33 cellular contexts compared by ENCODE assay signal in genomic region chr4:118848242-118848641, GRCh38.
"Had no signal": no experiment of that assay in that cellular context is flagged by ENCODE, and none has a peak within 500 bp of the region (broad histone marks: within the 10 kb centered on the region; RNA-seq: fewer than 3 reads in every experiment).

No MANE protein-coding gene starts in this region.

- H3K9me3 Mint-ChIP-seq: activated CD4-positive, alpha-beta memory T cell treated with anti-CD3 and anti-CD28 coated beads for 36 hours; central memory CD8-positive, alpha-beta T cell; dendritic cell treated with granulocyte-macrophage colony-stimulating factor and Interleukin-4, amounts not matched to agents 40 ng/mL and 50 ng/mL, for 4 days had no signal

- H3K9me3 ChIP-seq: esophagus squamous epithelium, gastroesophageal sphincter, heart right ventricle had no signal

- ATAC-seq: activated CD4-positive, alpha-beta T cell treated with anti-CD3 and anti-CD28 coated beads for 36 hours; activated CD8-positive, alpha-beta memory T cell treated with anti-CD3 and anti-CD28 coated beads, Interleukin-2, amount 10 ng/mL, durations not matched to agents 7 days and 5 days; activated CD8-positive, alpha-beta T cell treated with anti-CD3 and anti-CD28 coated beads, Interleukin-2, amount 10 ng/mL, durations not matched to agents 7 days and 5 days; activated T-cell treated with anti-CD3 and anti-CD28 coated beads, Interleukin-2, amount 50 U/mL, for 72 hours; gastroesophageal sphincter; heart right ventricle; T-helper 17 cell had no signal

- H3K36me3 ChIP-seq: brain microvascular endothelial cell, esophagus squamous epithelium, gastroesophageal sphincter, heart right ventricle, WERI-Rb-1 had no signal

- H3K27ac Mint-ChIP-seq: activated CD4-positive, alpha-beta memory T cell treated with anti-CD3 and anti-CD28 coated beads for 36 hours; activated CD4-positive, alpha-beta T cell treated with anti-CD3 and anti-CD28 coated beads for 36 hours; activated CD4-positive, alpha-beta T cell treated with anti-CD3 and anti-CD28 coated beads, Interleukin-2, amount 10 ng/mL, durations not matched to agents 24 days and 14 days; activated CD8-positive, alpha-beta memory T cell treated with anti-CD3 and anti-CD28 coated beads, Interleukin-2, amount 10 ng/mL, durations not matched to agents 7 days and 5 days; activated CD8-positive, alpha-beta T cell treated with anti-CD3 and anti-CD28 coated beads, Interleukin-2, amount 10 ng/mL, durations not matched to agents 7 days and 5 days; activated naive CD8-positive, alpha-beta T cell; activated T-cell treated with anti-CD3 and anti-CD28 coated beads, Interleukin-2, amount 50 U/mL, for 72 hours; dendritic cell treated with granulocyte-macrophage colony-stimulating factor and Interleukin-4, amounts not matched to agents 40 ng/mL and 50 ng/mL, for 4 days; T-helper 17 cell; T-helper 2 cell treated with Interferon-gamma antibody and Interleukin-4, amounts not matched to agents 5 μg/mL and 100 μg/mL, for 36 hours had no signal

- H3K27me3 ChIP-seq: brain microvascular endothelial cell, dorsolateral prefrontal cortex, esophagus squamous epithelium, gastroesophageal sphincter, heart right ventricle had no signal

- H3K27ac ChIP-seq: brain microvascular endothelial cell, coronary artery, epithelial cell of prostate, esophagus squamous epithelium, gastroesophageal sphincter, heart right ventricle, WERI-Rb-1 had no signal

- DNase-seq: activated CD4-positive, alpha-beta memory T cell treated with anti-CD3 and anti-CD28 coated beads for 36 hours; activated CD4-positive, alpha-beta T cell treated with anti-CD3 and anti-CD28 coated beads for 36 hours; activated CD4-positive, alpha-beta T cell treated with anti-CD3 and anti-CD28 coated beads, Interleukin-2, amount 10 ng/mL, durations not matched to agents 24 days and 14 days; activated CD4-positive, CD25-positive, alpha-beta regulatory T cell; activated CD4-positive, CD25-positive, alpha-beta regulatory T cell treated with anti-CD3 and anti-CD28 coated beads, Interleukin-2, amount 50 U/mL, for 72 hours; activated CD8-positive, alpha-beta memory T cell treated with anti-CD3 and anti-CD28 coated beads, Interleukin-2, amount 10 ng/mL, durations not matched to agents 7 days and 5 days; activated CD8-positive, alpha-beta memory T cell treated with anti-CD3 and anti-CD28 coated beads, Interleukin-2, amount 50 U/mL, for 4 hours; activated CD8-positive, alpha-beta T cell treated with anti-CD3 and anti-CD28 coated beads, Interleukin-2, amount 10 ng/mL, durations not matched to agents 7 days and 5 days; activated effector memory CD4-positive, alpha-beta T cell treated with Interleukin-2 at 50 U/mL for 16 hours; activated gamma-delta T cell treated with Interleukin-2 at 50 U/mL for 16 hours; activated naive CD4-positive, alpha-beta T cell treated with anti-CD3 and anti-CD28 coated beads, Interleukin-2, amount 50 U/mL, for 16 hours; activated naive CD4-positive, alpha-beta T cell treated with Interleukin-2 at 50 U/mL for 16 hours; activated T-cell treated with anti-CD3 and anti-CD28 coated beads, Interleukin-2, amount 50 U/mL, for 1 hour; activated T-cell treated with anti-CD3 and anti-CD28 coated beads, Interleukin-2, amount 50 U/mL, for 72 hours; amniotic stem cell; anterior cingulate cortex; brain microvascular endothelial cell; dorsolateral prefrontal cortex; effector memory CD4-positive, alpha-beta T cell; esophagus squamous epithelium; foreskin melanocyte; heart right ventricle; T-helper 1 cell; T-helper 17 cell; T1000; WERI-Rb-1 had no signal

- H3K4me3 Mint-ChIP-seq: activated CD4-positive, alpha-beta memory T cell treated with anti-CD3 and anti-CD28 coated beads for 36 hours; activated CD4-positive, alpha-beta T cell treated with anti-CD3 and anti-CD28 coated beads for 36 hours; activated CD4-positive, alpha-beta T cell treated with anti-CD3 and anti-CD28 coated beads, Interleukin-2, amount 10 ng/mL, durations not matched to agents 24 days and 14 days; activated CD8-positive, alpha-beta memory T cell treated with anti-CD3 and anti-CD28 coated beads, Interleukin-2, amount 10 ng/mL, durations not matched to agents 7 days and 5 days; activated CD8-positive, alpha-beta T cell treated with anti-CD3 and anti-CD28 coated beads, Interleukin-2, amount 10 ng/mL, durations not matched to agents 7 days and 5 days; activated naive CD8-positive, alpha-beta T cell; activated T-cell treated with anti-CD3 and anti-CD28 coated beads, Interleukin-2, amount 50 U/mL, for 72 hours; central memory CD8-positive, alpha-beta T cell; dendritic cell treated with granulocyte-macrophage colony-stimulating factor and Interleukin-4, amounts not matched to agents 40 ng/mL and 50 ng/mL, for 4 days; T-helper 17 cell; T-helper 2 cell treated with Interferon-gamma antibody and Interleukin-4, amounts not matched to agents 5 μg/mL and 100 μg/mL, for 36 hours had no signal

- H3K4me3 ChIP-seq: coronary artery, dorsolateral prefrontal cortex, esophagus squamous epithelium, gastroesophageal sphincter, heart right ventricle had no signal

- H3K36me3 Mint-ChIP-seq: activated CD4-positive, alpha-beta memory T cell treated with anti-CD3 and anti-CD28 coated beads for 36 hours had no signal
